1 cellular context compared by ENCODE assay signal in genomic region chr12:110704750-110705149, GRCh38.
TF ChIP-seq lines count a peak whose summit lies in the region.

No MANE protein-coding gene starts in this region.

TF ChIP-seq in HCT116, 20 proteins besides CTCF, POLR2A, EP300 and RAD21 (continued from another document):
- 0 out of 2 replicates have a peak, but pooled peaks have one; percentile 30 for TF ChIP-seq SRF (IDR thresholded peaks at IDR 0.05; ENCODE audit: low read depth)
- TF ChIP-seq ZNF274 (IDR thresholded peaks at IDR 0.05; ENCODE audit: low read depth, low read length): no peak
- peak; percentile 57 for TF ChIP-seq YY1 (IDR thresholded peaks at IDR 0.05; ENCODE audit: extremely low read depth, insufficient replicate concordance, low read depth, low read length)
- peak; percentile 62 for TF ChIP-seq TCF7L2 (IDR thresholded peaks at IDR 0.05; ENCODE audit: borderline replicate concordance, extremely low read depth, insufficient read depth, insufficient read length)
- no peak for TF ChIP-seq SIN3A (IDR thresholded peaks at IDR 0.05; ENCODE audit: low read depth)
- no peak for TF ChIP-seq EZH2 (IDR thresholded peaks at IDR 0.05)
- TF ChIP-seq MAX (IDR thresholded peaks at IDR 0.05): peak; percentile 54
